In the genomic region with DNA sequence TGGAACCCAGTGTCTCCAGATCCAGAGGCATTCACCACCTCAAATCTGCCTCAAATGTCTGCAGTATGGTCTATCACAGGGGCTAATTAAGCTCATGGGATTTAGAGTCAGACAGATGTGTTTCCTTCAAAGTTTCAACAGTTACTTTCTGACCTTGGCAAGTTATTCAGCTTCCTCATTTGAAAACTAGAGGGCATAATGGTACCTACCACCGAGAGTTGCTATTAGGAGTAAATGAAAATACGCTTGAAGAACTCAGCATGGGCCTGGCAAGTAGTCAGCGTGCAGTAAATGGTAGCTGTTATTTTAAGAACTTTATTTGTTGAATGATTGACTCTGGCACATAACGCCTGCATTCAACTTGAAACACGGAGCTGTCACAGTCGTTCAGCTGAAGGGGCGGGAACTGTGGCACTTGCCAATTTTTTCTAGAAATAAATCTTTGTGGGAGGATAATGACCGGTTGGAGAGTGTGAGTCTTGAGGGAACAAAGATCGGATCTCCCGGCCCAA, we compare ENCODE assay signal across 7 cellular contexts. TPM values are rescaled to one million over a fixed set of nuclear protein-coding genes. Genes with fewer than 3 reads are reported as not detected.
DNase-seq lines count a peak whose midpoint lies in the region; ATAC-seq, FAIRE-seq and TF ChIP-seq lines count a peak whose summit lies in the region.

No MANE protein-coding gene starts in this region.

- intact Hi-C loops in PC-9 (cut with micrococcal nuclease; ENCODE audit: unreplicated experiment), result loop anchor here (10.0 kb wide), 1 partner anchor 434 kb away; no protein-coding TSS in a partner anchor

- H3K9me3 ChIP-seq in PC-9 (ENCODE audit: insufficient read depth, low read depth), result no peaks in the 10 kb centered on the region
- no peaks in the 10 kb centered on the region for H3K9me3 ChIP-seq in ectodermal cell (ENCODE audit: control insufficient read depth, low read length)
- no peaks in the 10 kb centered on the region for H3K9me3 ChIP-seq in mucosa of stomach (ENCODE audit: control insufficient read depth, low read length)

- 8 to 9% methylated on average over 10 of the region's 10 CpGs for WGBS in ectodermal cell, 2 experiments

- H3K4me3 ChIP-seq in PC-9, result peak overlapping the region; percentile 99
- peak overlapping the region; percentile 98 for H3K4me3 ChIP-seq in ectodermal cell (ENCODE audit: insufficient read depth, low read depth, low read length)
- H3K4me3 ChIP-seq in mucosa of stomach (ENCODE audit: low read length), result peak overlapping the region; percentile 39

- peaks cover 11% of the 10 kb centered on the region; the same call in 1 of the 2 replicates for H3K36me3 ChIP-seq in PC-9 (ENCODE audit: low read depth)
- H3K36me3 ChIP-seq in ectodermal cell (ENCODE audit: control insufficient read depth, insufficient read depth, low read length), result no peaks in the 10 kb centered on the region
- no peaks in the 10 kb centered on the region for H3K36me3 ChIP-seq in mucosa of stomach (ENCODE audit: control insufficient read depth, insufficient read depth, low read length)

- H3F3A ChIP-seq in PC-9 (ENCODE audit: insufficient read depth, low read depth), result peaks cover 35% of the 10 kb centered on the region

- DNase-seq in GM12891 (ENCODE audit: insufficient read length, low spot score), result no peak
- no peak for DNase-seq in PC-9
- DNase-seq in NCI-H146 (lab: John Stamatoyannopoulos, UW), result no peak
- DNase-seq in NCI-H1436 treated with DMSO at 0.1 percent for 48 hours (lab: John Stamatoyannopoulos, UW), result no peak

- H4K20me1 ChIP-seq in PC-9 (ENCODE audit: insufficient read depth), result peaks cover 15% of the 10 kb centered on the region; the same call in 1 of the 2 replicates

- H3K27me3 ChIP-seq in PC-9 (ENCODE audit: insufficient read depth, low read depth) (no peaks in the 10 kb centered on the region), ectodermal cell (ENCODE audit: control insufficient read depth, insufficient read depth, low read length, poor library complexity, severe bottlenecking) (no peaks in the 10 kb centered on the region), mucosa of stomach (ENCODE audit: control insufficient read depth, insufficient read depth, low read length) (no peaks in the 10 kb centered on the region)

- H3K4me1 ChIP-seq in PC-9 (replicated peaks; ENCODE audit: insufficient read depth) (peaks cover 36% of the 10 kb centered on the region), ectodermal cell (ENCODE audit: control insufficient read depth, insufficient read depth, low read length) (no peaks in the 10 kb centered on the region), mucosa of stomach (ENCODE audit: control insufficient read depth, insufficient read depth, low read length) (peaks cover 35% of the 10 kb centered on the region)

- no peak; the same call in 1 of the 2 replicates for TF ChIP-seq CTCF in PC-9 (conservative IDR thresholded peaks at IDR 0.05)

- peak overlapping the region; percentile 85 for H3K4me2 ChIP-seq in PC-9

- peak; percentile 2 for ATAC-seq in HG03095 (IDR thresholded peaks at IDR 0.05; ENCODE audit: unreplicated experiment)

- no peak for TF ChIP-seq POLR2A in GM12891 (IDR thresholded peaks at IDR 0.05; ENCODE audit: low read depth, low read length)

- no peak for FAIRE-seq in GM12891 (lab: Jason Lieb, UNC)

- POLR2A ChIA-PET in PC-9 (lab: Charles Lee; ENCODE audit: unreplicated experiment), result interaction anchor here (0.6 to 1.4 kb wide), 5 partner anchors 9 to 339 kb away, joined by 3 to 6 read pairs (median 3); no protein-coding TSS in a partner anchor

- no TSS peak for BruUV-seq in PC-9 (replicated peaks; lab: Mats Ljungman, UMichigan)

- peaks cover 37% of the 10 kb centered on the region for H3K79me2 ChIP-seq in PC-9 (ENCODE audit: low read depth)

- peak overlapping the region; percentile 86 for H3K9ac ChIP-seq in mucosa of stomach (ENCODE audit: low read length)

- H3K27ac ChIP-seq in PC-9, result peak overlapping the region; percentile 98
- peak overlapping the region; percentile 97 for H3K27ac ChIP-seq in ectodermal cell (ENCODE audit: insufficient read depth, low read depth, low read length, poor library complexity, severe bottlenecking)

- peak overlapping the region; percentile 90 for H2AFZ ChIP-seq in PC-9

- no peaks in the 10 kb centered on the region for H3K9me2 ChIP-seq in PC-9 (ENCODE audit: insufficient read depth)

- CTCF ChIA-PET in PC-9 (lab: Charles Lee), result interaction anchor here (0.6 to 0.7 kb wide), 4 partner anchors 21 to 415 kb away, joined by 3 to 4 read pairs (median 4); no protein-coding TSS in a partner anchor

TF ChIP-seq in GM12891, 5 proteins besides CTCF, POLR2A, EP300 and RAD21:
- TF ChIP-seq TAF1 (IDR thresholded peaks at IDR 0.05; ENCODE audit: low read depth, low read length) (no peak), SPI1 (IDR thresholded peaks at IDR 0.05; ENCODE audit: low read depth, low read length) (peak; percentile 14; the same call in 1 of the 2 replicates)

RNA-seq across cellular contexts. Expression of gene CAP1, which starts 1.2 kb away (rescaled TPM):
- polyA plus RNA-seq in GM12891 (2012; ENCODE audit: low read depth, missing spikeins), result 324 TPM
- total RNA-seq in PC-9 (2021), result 322 and 354 TPM in 2 replicates
- 220 TPM for polyA plus RNA-seq in ectodermal cell (2013, experiment 1 of 4)
- polyA plus RNA-seq in ectodermal cell (2013, experiment 2 of 4), result 224 TPM
- polyA plus RNA-seq in ectodermal cell (2013, experiment 3 of 4), result 143 TPM
- 171 TPM for polyA plus RNA-seq in ectodermal cell (2013, experiment 4 of 4)

RNA-seq across cellular contexts. Expression of gene PPT1, which starts 57.8 kb away (rescaled TPM):
- 40.7 TPM for polyA plus RNA-seq in GM12891 (2012; ENCODE audit: low read depth, missing spikeins)
- 120 and 154 TPM in 2 replicates for total RNA-seq in PC-9 (2021)
- polyA plus RNA-seq in ectodermal cell (2013, experiment 1 of 4), result 168 TPM
- 158 TPM for polyA plus RNA-seq in ectodermal cell (2013, experiment 2 of 4)
- polyA plus RNA-seq in ectodermal cell (2013, experiment 3 of 4), result 163 TPM
- 182 TPM for polyA plus RNA-seq in ectodermal cell (2013, experiment 4 of 4)

Comparison
In these comparisons a context has a peak if more than half of its experiments do, and no peak if none do; other contexts are left out.
1. H3K4me3 ChIP-seq: peak in every context shown above with its lines; median percentile 99 in PC-9; 98 in ectodermal cell; 39 in mucosa of stomach.